Comparison of ENCODE assay signal across 8 cellular contexts in the genomic region with DNA sequence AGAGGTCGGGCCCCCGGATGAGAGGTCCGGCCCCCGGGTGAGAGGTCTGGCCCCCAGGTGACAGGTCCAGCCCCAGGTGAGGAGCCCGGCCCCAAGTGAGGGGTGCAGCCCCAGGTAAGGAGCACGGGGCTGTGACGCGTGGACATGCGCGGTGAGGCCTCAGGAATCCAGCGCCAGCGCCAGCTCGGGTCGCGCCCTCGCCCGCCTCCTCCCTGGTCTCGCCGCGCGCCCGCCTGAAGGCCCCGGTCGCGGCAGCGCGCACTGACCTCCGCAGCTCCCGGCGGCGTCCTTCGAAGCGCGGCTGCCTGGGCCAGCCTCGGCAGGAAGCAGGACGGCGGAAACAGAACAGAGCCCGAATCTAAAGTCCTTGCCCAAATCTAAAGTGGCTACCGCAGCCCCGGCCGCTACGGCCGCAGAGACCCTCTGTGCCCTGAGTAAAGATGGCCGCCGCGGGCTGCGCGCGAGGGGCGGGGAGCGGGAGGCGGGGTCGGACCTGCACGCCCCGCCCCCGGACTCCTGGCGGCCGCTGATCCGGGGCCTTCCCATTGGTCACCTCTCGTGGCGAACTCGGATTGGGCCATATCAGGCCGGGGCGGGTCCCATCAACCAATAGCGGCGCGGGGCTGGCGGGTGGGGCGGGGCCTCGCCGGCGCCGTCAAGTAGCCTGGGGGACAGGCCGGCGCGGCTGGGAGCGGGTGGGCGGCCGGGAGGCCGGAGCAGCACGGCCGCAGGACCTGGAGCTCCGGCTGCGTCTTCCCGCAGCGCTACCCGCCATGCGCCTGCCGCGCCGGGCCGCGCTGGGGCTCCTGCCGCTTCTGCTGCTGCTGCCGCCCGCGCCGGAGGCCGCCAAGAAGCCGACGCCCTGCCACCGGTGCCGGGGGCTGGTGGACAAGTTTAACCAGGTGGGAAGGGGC. TPM values are rescaled to one million over a fixed set of nuclear protein-coding genes. Genes with fewer than 3 reads are reported as not detected.
DNase-seq lines count a peak whose midpoint lies in the region; ATAC-seq and TF ChIP-seq lines count a peak whose summit lies in the region.

Gene ALG12 (minus strand): TSS at position 442 of the 914 bp plus-strand sequence. CDS start 4,673 bp downstream, outside the sequence.
Gene CRELD2 (plus strand): TSS at position 638 of the 914 bp plus-strand sequence. CDS start 136 bp downstream, at position 774.

- no peaks in the 10 kb centered on the region for H3K27me3 ChIP-seq in BE2C

- peaks cover 4% of the 10 kb centered on the region for H3K36me3 ChIP-seq in BE2C

- no peaks in the 10 kb centered on the region for H3K9me3 ChIP-seq in BE2C

- TF ChIP-seq CTCF in BE2C (IDR thresholded peaks at IDR 0.05; ENCODE audit: low read depth, low read length) (no peak), choroid plexus epithelial cell (conservative IDR thresholded peaks at IDR 0.05; ENCODE audit: low read depth, low read length) (no peak)

- peak; percentile 84 for ATAC-seq in HG03439 (IDR thresholded peaks at IDR 0.05; ENCODE audit: unreplicated experiment)

- no peaks in the 10 kb centered on the region for H3K4me1 ChIP-seq in BE2C

- H3K4me3 ChIP-seq in BE2C (ENCODE audit: low read depth, low read length) (peak within 1 kb of the TSS; percentile 80), choroid plexus epithelial cell (ENCODE audit: low read depth, low read length) (peak within 1 kb of the TSS; percentile 80)

- peak; percentile 99 for DNase-seq in BE2C
- peak; percentile 100 for DNase-seq in GM19238 (ENCODE audit: insufficient read length, low spot score)
- peak; percentile 61 for DNase-seq in NCI-H524 treated with DMSO at 0.1 percent for 48 hours (lab: John Stamatoyannopoulos, UW)
- peak; percentile 96 to 98 for DNase-seq in activated CD4-positive, alpha-beta T cell treated with anti-CD3 and anti-CD28 coated beads for 4 hours
- peak; percentile 98 for DNase-seq in choroid plexus epithelial cell (ENCODE audit: low read depth)
- DNase-seq in kidney tubule cell (ENCODE audit: low spot score): peak; percentile 97
- peak; percentile 92 to 94 for DNase-seq in stimulated activated CD4-positive, alpha-beta T cell treated with anti-CD3 and anti-CD28 coated beads, Interleukin-1b, Interleukin-23, amount 100 ng/mL, for 1 hour (ENCODE audit: low read depth in 2 of 2)

RNA-seq across cellular contexts. Expression of gene ALG12, which starts in this region (rescaled TPM):
- 36.3 TPM for polyA plus RNA-seq in BE2C (2012; ENCODE audit: insufficient read depth, insufficient read length, low read depth)

RNA-seq across cellular contexts. Expression of gene CRELD2, which starts in this region (rescaled TPM):
- polyA plus RNA-seq in BE2C (2012; ENCODE audit: insufficient read depth, insufficient read length, low read depth): 33.2 TPM

Comparison
In these comparisons a context has a peak if more than half of its experiments do, and no peak if none do; other contexts are left out.
1. Peak in every context shown above with its lines: DNase-seq, ATAC-seq and H3K4me3 ChIP-seq.